ENCODE assay signal across 1 cellular context in genomic region chr12:15928870-15929571, GRCh38.
TF ChIP-seq lines count a peak whose summit lies in the region.

No MANE protein-coding gene starts in this region.

TF ChIP-seq in IMR-90, 13 proteins besides CTCF, POLR2A, EP300 and RAD21:
- TF ChIP-seq USF2 (IDR thresholded peaks at IDR 0.05; ENCODE audit: low read depth, low read length) (0 out of 2 replicates have a peak, but pooled peaks have one; percentile 3), RFX5 (IDR thresholded peaks at IDR 0.05; ENCODE audit: low read depth, low read length) (no peak), ELK1 (IDR thresholded peaks at IDR 0.05; ENCODE audit: borderline replicate concordance, low read depth, low read length) (no peak)
TF ChIP-seq in IMR-90: peak in this region for 1.
